Comparison of ENCODE assay signal across 18 cellular contexts in genomic region chr10:77325233-77325537, GRCh38.
DNase-seq lines count a peak whose midpoint lies in the region; ATAC-seq and TF ChIP-seq lines count a peak whose summit lies in the region.
"Had no signal": no experiment of that assay in that cellular context is flagged by ENCODE, and none has a peak within 500 bp of the region (broad histone marks: within the 10 kb centered on the region; RNA-seq: fewer than 3 reads in every experiment).

No MANE protein-coding gene starts in this region.

- H3K4ac ChIP-seq in trophoblast cell (ENCODE audit: low read depth, low read length), result no peak overlapping the region

- H3K18ac ChIP-seq in trophoblast cell (ENCODE audit: low read length), result no peak overlapping the region

- no peak for TF ChIP-seq CTCF in body of pancreas (IDR thresholded peaks at IDR 0.05)

- peak overlapping the region; percentile 61 for H2BK12ac ChIP-seq in trophoblast cell (ENCODE audit: low read length)

- H3K14ac ChIP-seq in trophoblast cell (ENCODE audit: low read length), result no peak overlapping the region

- H4K12ac ChIP-seq in trophoblast cell (ENCODE audit: low read depth, low read length), result no peak overlapping the region

- no peak overlapping the region for H4K8ac ChIP-seq in trophoblast cell (ENCODE audit: low read depth, low read length)

- H3K4me1 ChIP-seq in body of pancreas (peaks cover 7% of the 10 kb centered on the region), trophoblast cell (ENCODE audit: control insufficient read depth in 1 of 2, insufficient read depth in 2 of 2, low read length in 2 of 2) (peaks cover 0 to 3% of the 10 kb centered on the region in 2 experiments), aorta (ENCODE audit: control insufficient read depth in 1 of 2, insufficient read depth in 2 of 2, low read length in 2 of 2) (no peaks in the 10 kb centered on the region)
- H3K4me1 ChIP-seq: A549, thyroid gland had no signal

- H3K4me3 ChIP-seq in body of pancreas, result no peak overlapping the region
- H3K4me3 ChIP-seq in trophoblast cell (ENCODE audit: low read depth, low read length), result no peak overlapping the region
- no peak overlapping the region for H3K4me3 ChIP-seq in aorta (ENCODE audit: low read length in 2 of 2)
- H3K4me3 ChIP-seq: A549; BLaER1 treated with 17β-estradiol and CSF1 and Interleukin-3, amounts not matched to agents 10 nM and 100 nM; gastroesophageal sphincter; thyroid gland had no signal

- peaks cover 3% of the 10 kb centered on the region for H3K79me2 ChIP-seq in trophoblast cell (ENCODE audit: control insufficient read depth, insufficient read depth, low read length, poor library complexity)

- peak; percentile 42 for ATAC-seq in body of pancreas
- ATAC-seq in aorta (ENCODE audit: low FRiP score), result no peak
- ATAC-seq in HG02970 (IDR thresholded peaks at IDR 0.05; ENCODE audit: low FRiP score, unreplicated experiment), result no peak
- ATAC-seq: A549; gastroesophageal sphincter; left cardiac atrium; stimulated activated memory B cell treated with anti-CD40 and anti-IgM and Interleukin-4, amounts not matched to agents 10 μg/mL and 1 μg/mL and 100 μg/mL, for 72 hours had no signal

- H4K91ac ChIP-seq in trophoblast cell (ENCODE audit: low read depth, low read length), result no peak overlapping the region

- no peak overlapping the region for H3K23ac ChIP-seq in trophoblast cell (ENCODE audit: low read length)

- 40 to 50% methylated on average over 1 to 4 of the region's 4 CpGs for WGBS in body of pancreas, 2 donors
- WGBS in trophoblast cell (ENCODE audit: extremely low coverage, insufficient coverage, insufficient read length), result no CpG with 5 or more reads among the region's 4 CpGs
- 85 to 93% methylated on average over 4 of the region's 4 CpGs for WGBS in aorta, 2 donors

- peak; percentile 10 for DNase-seq in NCI-H1694 treated with DMSO at 0.1 percent for 48 hours (lab: John Stamatoyannopoulos, UW)
- no peak for DNase-seq in NCI-H1694 (lab: John Stamatoyannopoulos, UW)
- DNase-seq in NCI-H2081 treated with DMSO at 0.1 percent for 48 hours (lab: John Stamatoyannopoulos, UW), result peak; percentile 6
- peak; percentile 30 to 62 (median 42) for DNase-seq in body of pancreas
- no peak for DNase-seq in trophoblast cell
- no peak for DNase-seq in aorta
- DNase-seq in RPMI8226, result no peak
- DNase-seq: erythroblast, GOT3, left cardiac atrium, NCI-H82, thyroid gland had no signal

- H3K4me2 ChIP-seq in trophoblast cell (ENCODE audit: low read length), result no peak overlapping the region
- H3K4me2 ChIP-seq: A549; BLaER1 treated with 17β-estradiol and CSF1 and Interleukin-3, amounts not matched to agents 10 nM and 100 nM had no signal

- no peak for TF ChIP-seq POLR2A in body of pancreas (IDR thresholded peaks at IDR 0.05)

- H3K27ac ChIP-seq in body of pancreas, result no peak overlapping the region
- H3K27ac ChIP-seq in trophoblast cell (ENCODE audit: low read depth, low read length), result no peak overlapping the region
- H3K27ac ChIP-seq in aorta (ENCODE audit: low read depth in 1 of 2, low read length in 2 of 2), result no peak overlapping the region
- H3K27ac ChIP-seq: A549; BLaER1 treated with 17β-estradiol and CSF1 and Interleukin-3, amounts not matched to agents 10 nM and 100 nM; gastroesophageal sphincter; neutrophil; thyroid gland had no signal

- H3K9me3 ChIP-seq in body of pancreas (no peaks in the 10 kb centered on the region), trophoblast cell (ENCODE audit: insufficient read depth, low read depth, low read length) (peaks cover 3% of the 10 kb centered on the region), aorta (ENCODE audit: control insufficient read depth, low read length) (no peaks in the 10 kb centered on the region)
- H3K9me3 ChIP-seq: A549; BLaER1 treated with 17β-estradiol and CSF1 and Interleukin-3, amounts not matched to agents 10 nM and 100 nM; gastroesophageal sphincter; neutrophil; thyroid gland had no signal

- H2AFZ ChIP-seq in trophoblast cell (ENCODE audit: insufficient read depth, low read length, poor library complexity), result no peak overlapping the region

- H3K36me3 ChIP-seq in body of pancreas (replicated peaks in 1 of 2; ENCODE audit: insufficient read depth in 1 of 2, low read depth in 2 of 2) (no peaks in the 10 kb centered on the region), trophoblast cell (ENCODE audit: control insufficient read depth in 1 of 2, insufficient read depth in 2 of 2, low read length in 2 of 2) (peaks cover 0 to 2% of the 10 kb centered on the region in 2 experiments), aorta (ENCODE audit: control insufficient read depth in 1 of 2, insufficient read depth in 2 of 2, low read length in 1 of 2) (no peaks in the 10 kb centered on the region)
- H3K36me3 ChIP-seq: BLaER1 treated with 17β-estradiol and CSF1 and Interleukin-3, amounts not matched to agents 10 nM and 100 nM; gastroesophageal sphincter; neutrophil; thyroid gland had no signal

- H3K27me3 ChIP-seq in body of pancreas (no peaks in the 10 kb centered on the region), trophoblast cell (ENCODE audit: insufficient read depth, low read length) (no peaks in the 10 kb centered on the region), aorta (ENCODE audit: control insufficient read depth in 1 of 2, insufficient read depth in 2 of 2, low read length in 1 of 2) (no peaks in the 10 kb centered on the region)
- H3K27me3 ChIP-seq: BLaER1 treated with 17β-estradiol and CSF1 and Interleukin-3, amounts not matched to agents 10 nM and 100 nM; gastroesophageal sphincter; thyroid gland had no signal

- H2AK5ac ChIP-seq in trophoblast cell (ENCODE audit: low read length), result no peak overlapping the region

- H3K79me1 ChIP-seq in trophoblast cell (ENCODE audit: low read length), result no peaks in the 10 kb centered on the region

- no peak overlapping the region for H2BK120ac ChIP-seq in trophoblast cell (ENCODE audit: insufficient read depth, low read length, poor library complexity)

- no peak overlapping the region for H3K9ac ChIP-seq in trophoblast cell (ENCODE audit: low read length)
- H3K9ac ChIP-seq: BLaER1 treated with 17β-estradiol and CSF1 and Interleukin-3, amounts not matched to agents 10 nM and 100 nM had no signal

- intact Hi-C loops in body of pancreas (cut with DNase I), result no loop called here
- intact Hi-C loops in aorta (cut with DNase I), result no loop called here

- no peak overlapping the region for H2BK5ac ChIP-seq in trophoblast cell (ENCODE audit: low read depth, low read length, poor library complexity)

Comparison
In these comparisons a context has a peak if more than half of its experiments do, and no peak if none do; other contexts are left out.
1. DNase-seq: peak in NCI-H1694 treated with DMSO at 0.1 percent for 48 hours (single experiment), NCI-H2081 treated with DMSO at 0.1 percent for 48 hours (single experiment) and body of pancreas (4 of 4); none in NCI-H1694 (single experiment), trophoblast cell (0 of 2), aorta (0 of 2) and RPMI8226 (single experiment).